1 cellular context compared by ENCODE assay signal in genomic region chr1:11651017-11651416, GRCh38.
TF ChIP-seq lines count a peak whose summit lies in the region.

No MANE protein-coding gene starts in this region.

TF ChIP-seq in K562, 482 proteins besides CTCF, POLR2A, EP300 and RAD21:
- TF ChIP-seq TEAD4 (IDR thresholded peaks at IDR 0.05; ENCODE audit: low read length) (no peak), TEAD4 (CRISPR knock-in tag; IDR thresholded peaks at IDR 0.05; ENCODE audit: borderline replicate concordance) (0 out of 2 replicates have a peak, but pooled peaks have one; percentile 7), POLR2AphosphoS2 (IDR thresholded peaks at IDR 0.05; ENCODE audit: low read length) (no peak), MLX (CRISPR knock-in tag; conservative IDR thresholded peaks at IDR 0.05) (no peak), WHSC1 (IDR thresholded peaks at IDR 0.05; ENCODE audit: low read length) (no peak), DIDO1 (tag; IDR thresholded peaks at IDR 0.05; ENCODE audit: low read depth) (no peak), HMGN3 (IDR thresholded peaks at IDR 0.05; ENCODE audit: borderline replicate concordance, extremely low read depth, insufficient read length, low read depth, low read length) (no peak), BRCA1 (IDR thresholded peaks at IDR 0.05) (no peak), BRCA1 (CRISPR knock-in tag; IDR thresholded peaks at IDR 0.05) (no peak), MGA (IDR thresholded peaks at IDR 0.05) (no peak), STAT5A (IDR thresholded peaks at IDR 0.05; ENCODE audit: borderline replicate concordance, low read length) (no peak), KDM1A (IDR thresholded peaks at IDR 0.05) (0 out of 4 replicates have a peak, but pooled peaks of 1 of the 2 experiments have one; percentile 12), MTF1 (CRISPR knock-in tag; IDR thresholded peaks at IDR 0.05; ENCODE audit: borderline replicate concordance) (no peak), ARID2 (IDR thresholded peaks at IDR 0.05) (no peak), TAF1 (IDR thresholded peaks at IDR 0.05; ENCODE audit: control insufficient read depth, extremely low read depth, insufficient read depth, low read length, severe bottlenecking) (no peak), ZFP36 (IDR thresholded peaks at IDR 0.05; ENCODE audit: low read depth, low read length, partially characterized antibody) (peak; percentile 90)
